Comparison of ENCODE assay signal across 31 cellular contexts in genomic region chr5:31898246-31898645, GRCh38.
"Had no signal": no experiment of that assay in that cellular context is flagged by ENCODE, and none has a peak within 500 bp of the region (broad histone marks: within the 10 kb centered on the region; RNA-seq: fewer than 3 reads in every experiment).

No MANE protein-coding gene starts in this region.

- H3K4me2 ChIP-seq: hepatocyte had no signal

- H3K4me1 ChIP-seq: ascending aorta, gastroesophageal sphincter, pancreas, prostate gland, testis, transverse colon had no signal

- H3K27me3 ChIP-seq: ascending aorta, gastroesophageal sphincter, hepatocyte, pancreas, testis, transverse colon had no signal

- H3K36me3 ChIP-seq: ascending aorta, gastroesophageal sphincter, pancreas, prostate gland, transverse colon had no signal

- H3K4me3 ChIP-seq: ascending aorta, coronary artery, gastroesophageal sphincter, hepatocyte, left ventricle myocardium inferior, lung, pancreas, prostate gland, testis, transverse colon had no signal

- H3K27me3 Mint-ChIP-seq: activated naive CD4-positive, alpha-beta T cell treated with anti-CD3 and anti-CD28 coated beads, Interleukin-2, amount 10 ng/mL, durations not matched to agents 7 days and 5 days; activated naive CD8-positive, alpha-beta T cell treated with anti-CD3 and anti-CD28 coated beads, Interleukin-2, amount 10 ng/mL, durations not matched to agents 7 days and 5 days; brain; effector memory CD8-positive, alpha-beta T cell had no signal

- DNase-seq: activated CD4-positive, alpha-beta T cell treated with anti-CD3 and anti-CD28 coated beads for 4 hours; activated CD4-positive, alpha-beta T cell treated with anti-CD3 and anti-CD28 coated beads, Interleukin-2, amount 50 U/mL, for 4 hours; activated CD8-positive, alpha-beta memory T cell treated with anti-CD3 and anti-CD28 coated beads for 24 hours; activated gamma-delta T cell; activated naive CD4-positive, alpha-beta T cell treated with anti-CD3 and anti-CD28 coated beads, Interleukin-2, amount 10 ng/mL, durations not matched to agents 7 days and 5 days; activated naive CD8-positive, alpha-beta T cell treated with anti-CD3 and anti-CD28 coated beads, Interleukin-2, amount 10 ng/mL, durations not matched to agents 7 days and 5 days; activated T-cell treated with anti-CD3 and anti-CD28 coated beads, Interleukin-2, amount 50 U/mL, for 1 hour; effector memory CD8-positive, alpha-beta T cell; islet precursor cell; left ventricle myocardium inferior; mesendoderm; nucleus accumbens; pancreas; retina; stimulated activated CD4-positive, alpha-beta T cell treated with anti-CD3 and anti-CD28 coated beads, Interleukin-15, amount 100 ng/mL, for 24 hours; stimulated activated CD4-positive, alpha-beta T cell treated with anti-CD3 and anti-CD28 coated beads, Interleukin-2, amount 100 ng/mL, for 24 hours; stimulated activated naive CD4-positive, alpha-beta T cell treated with Interleukin-2 at 50 U/mL for 16 hours; testis; transverse colon had no signal

- H3K9me3 ChIP-seq: ascending aorta, gastroesophageal sphincter, pancreas, prostate gland, testis, transverse colon had no signal

- H3K79me2 ChIP-seq: hepatocyte had no signal

- H3K4me3 Mint-ChIP-seq: activated naive CD4-positive, alpha-beta T cell treated with anti-CD3 and anti-CD28 coated beads, Interleukin-2, amount 10 ng/mL, durations not matched to agents 7 days and 5 days; activated naive CD8-positive, alpha-beta T cell treated with anti-CD3 and anti-CD28 coated beads, Interleukin-2, amount 10 ng/mL, durations not matched to agents 7 days and 5 days; activated T-helper 1 cell treated with anti-CD3 and anti-CD28 coated beads, Interleukin-12 subunit alpha, Interleukin-12 subunit beta, Interleukin-2, Interleukin-4 antibody, amounts not matched to agents 30 ng/mL and 10 ng/mL and 1 ng/mL, durations not matched to agents 14 hours and 24 hours and 36 hours; brain; effector memory CD8-positive, alpha-beta T cell; nephron had no signal

- FAIRE-seq: endothelial cell of umbilical vein, pancreas, TTC549 had no signal

- H3K9me3 Mint-ChIP-seq: activated naive CD4-positive, alpha-beta T cell treated with anti-CD3 and anti-CD28 coated beads, Interleukin-2, amount 10 ng/mL, durations not matched to agents 7 days and 5 days; activated naive CD8-positive, alpha-beta T cell treated with anti-CD3 and anti-CD28 coated beads, Interleukin-2, amount 10 ng/mL, durations not matched to agents 7 days and 5 days; activated T-helper 1 cell treated with anti-CD3 and anti-CD28 coated beads, Interleukin-12 subunit alpha, Interleukin-12 subunit beta, Interleukin-2, Interleukin-4 antibody, amounts not matched to agents 30 ng/mL and 10 ng/mL and 1 ng/mL, durations not matched to agents 14 hours and 24 hours and 36 hours; effector memory CD8-positive, alpha-beta T cell had no signal

- H3K27ac ChIP-seq: ascending aorta, coronary artery, gastroesophageal sphincter, hepatocyte, left ventricle myocardium inferior, pancreas, prostate gland, testis, transverse colon, VCaP had no signal

- ATAC-seq: effector memory CD8-positive, alpha-beta T cell; gastroesophageal sphincter; pancreas had no signal

- H3K36me3 Mint-ChIP-seq: activated naive CD4-positive, alpha-beta T cell treated with anti-CD3 and anti-CD28 coated beads, Interleukin-2, amount 10 ng/mL, durations not matched to agents 7 days and 5 days; activated naive CD8-positive, alpha-beta T cell treated with anti-CD3 and anti-CD28 coated beads, Interleukin-2, amount 10 ng/mL, durations not matched to agents 7 days and 5 days; brain had no signal

- H3K4me1 Mint-ChIP-seq: activated naive CD4-positive, alpha-beta T cell treated with anti-CD3 and anti-CD28 coated beads, Interleukin-2, amount 10 ng/mL, durations not matched to agents 7 days and 5 days had no signal

- H2AFZ ChIP-seq: hepatocyte had no signal

- H3K27ac Mint-ChIP-seq: activated naive CD4-positive, alpha-beta T cell treated with anti-CD3 and anti-CD28 coated beads, Interleukin-2, amount 10 ng/mL, durations not matched to agents 7 days and 5 days; activated naive CD8-positive, alpha-beta T cell treated with anti-CD3 and anti-CD28 coated beads, Interleukin-2, amount 10 ng/mL, durations not matched to agents 7 days and 5 days; activated T-helper 1 cell treated with anti-CD3 and anti-CD28 coated beads, Interleukin-12 subunit alpha, Interleukin-12 subunit beta, Interleukin-2, Interleukin-4 antibody, amounts not matched to agents 30 ng/mL and 10 ng/mL and 1 ng/mL, durations not matched to agents 14 hours and 24 hours and 36 hours; brain; effector memory CD8-positive, alpha-beta T cell had no signal
